In genomic region chr13:27573265-27573664, GRCh38 we compare ENCODE assay signal across 13 cellular contexts. TPM values are rescaled to one million over a fixed set of nuclear protein-coding genes. Genes with fewer than 3 reads are reported as not detected.
DNase-seq lines count a peak whose midpoint lies in the region; ATAC-seq, FAIRE-seq and TF ChIP-seq lines count a peak whose summit lies in the region.
"Had no signal": no experiment of that assay in that cellular context is flagged by ENCODE, and none has a peak within 500 bp of the region (broad histone marks: within the 10 kb centered on the region; RNA-seq: fewer than 3 reads in every experiment).

No MANE protein-coding gene starts in this region.

- peaks cover 7 to 11% of the 10 kb centered on the region in 2 donors for H3K4me1 Mint-ChIP-seq in stimulated activated naive B cell treated with anti-CD40 and anti-IgM and Interleukin-4, amounts not matched to agents 10 μg/mL and 1 μg/mL and 100 μg/mL, for 72 hours

- H3K27ac Mint-ChIP-seq in stimulated activated naive B cell treated with anti-CD40 and anti-IgM and Interleukin-4, amounts not matched to agents 10 μg/mL and 1 μg/mL and 100 μg/mL, for 72 hours: no peak overlapping the region

- H4K20me1 ChIP-seq in PC-9 (ENCODE audit: insufficient read depth) (no peaks in the 10 kb centered on the region), endothelial cell of umbilical vein (replicated peaks; ENCODE audit: control insufficient read depth, extremely low read depth, insufficient read depth, low read length) (no peaks in the 10 kb centered on the region), osteoblast (ENCODE audit: insufficient read depth, low read length) (no peaks in the 10 kb centered on the region), Karpas-422 (ENCODE audit: insufficient read depth, low read depth, low read length) (no peaks in the 10 kb centered on the region)

- DNase-seq in ELR (ENCODE audit: low read depth): peak; percentile 88
- peak; percentile 21 to 76 for DNase-seq in PC-9
- peak; percentile 73 for DNase-seq in endothelial cell of umbilical vein (ENCODE audit: low read depth, low spot score)
- DNase-seq in osteoblast (ENCODE audit: insufficient read length, low spot score, missing footprints): peak; percentile 71
- no peak for DNase-seq in uterus
- no peak for DNase-seq in Karpas-422
- no peak for DNase-seq in stimulated activated naive B cell treated with anti-CD40 and anti-IgM and Interleukin-4, amounts not matched to agents 10 μg/mL and 1 μg/mL and 100 μg/mL, for 72 hours
- DNase-seq in NCI-H146 (lab: John Stamatoyannopoulos, UW): no peak
- DNase-seq: activated effector memory CD4-positive, alpha-beta T cell treated with anti-CD3 and anti-CD28 coated beads, Interleukin-2, amount 50 U/mL, for 16 hours; naive thymus-derived CD8-positive, alpha-beta T cell; RPMI8226; stimulated activated naive CD4-positive, alpha-beta T cell treated with Interleukin-2 at 50 U/mL for 16 hours had no signal

- no peak overlapping the region for H3K4me3 ChIP-seq in PC-9
- no peak overlapping the region for H3K4me3 ChIP-seq in endothelial cell of umbilical vein (replicated peaks in 1 of 3; ENCODE audit: insufficient read depth in 1 of 3, low read depth in 1 of 3, low read length in 3 of 3)
- H3K4me3 ChIP-seq in osteoblast (ENCODE audit: insufficient read depth, low read length): no peak overlapping the region
- no peak overlapping the region for H3K4me3 ChIP-seq in uterus
- H3K4me3 ChIP-seq in Karpas-422 (ENCODE audit: low read length): no peak overlapping the region

- H3K4me1 ChIP-seq in PC-9 (replicated peaks; ENCODE audit: insufficient read depth): peaks cover 14% of the 10 kb centered on the region
- peaks cover 28% of the 10 kb centered on the region for H3K4me1 ChIP-seq in endothelial cell of umbilical vein (ENCODE audit: control insufficient read depth, extremely low read depth, insufficient read depth, low read length)
- peaks cover 9% of the 10 kb centered on the region for H3K4me1 ChIP-seq in osteoblast (ENCODE audit: insufficient read depth, low read length)
- no peaks in the 10 kb centered on the region for H3K4me1 ChIP-seq in uterus
- H3K4me1 ChIP-seq in Karpas-422 (ENCODE audit: low read length): peaks cover 5% of the 10 kb centered on the region; the same call in 1 of the 2 replicates

- H3K27me3 ChIP-seq in PC-9 (ENCODE audit: insufficient read depth, low read depth) (no peaks in the 10 kb centered on the region), endothelial cell of umbilical vein (ENCODE audit: control insufficient read depth in 2 of 2, insufficient read depth in 2 of 2, low read length in 2 of 2) (no peaks in the 10 kb centered on the region), osteoblast (ENCODE audit: insufficient read depth, low read length) (no peaks in the 10 kb centered on the region), uterus (no peaks in the 10 kb centered on the region), Karpas-422 (ENCODE audit: low read length) (no peaks in the 10 kb centered on the region)

- H3K27ac ChIP-seq in PC-9 (peak overlapping the region; percentile 50), endothelial cell of umbilical vein (ENCODE audit: insufficient read depth, low read depth, low read length) (peak overlapping the region; percentile 50), osteoblast (ENCODE audit: low read depth, low read length) (no peak overlapping the region), uterus (no peak overlapping the region), Karpas-422 (ENCODE audit: low read length) (no peak overlapping the region)

- H3K79me2 ChIP-seq in PC-9 (ENCODE audit: low read depth) (no peaks in the 10 kb centered on the region), endothelial cell of umbilical vein (ENCODE audit: control insufficient read depth, insufficient read depth, low read length) (peaks cover 7% of the 10 kb centered on the region), osteoblast (ENCODE audit: insufficient read depth, low read length) (no peaks in the 10 kb centered on the region), Karpas-422 (ENCODE audit: low read length) (no peaks in the 10 kb centered on the region)

- H3K27me3 Mint-ChIP-seq in stimulated activated naive B cell treated with anti-CD40 and anti-IgM and Interleukin-4, amounts not matched to agents 10 μg/mL and 1 μg/mL and 100 μg/mL, for 72 hours: no peaks in the 10 kb centered on the region
- H3K27me3 Mint-ChIP-seq: naive thymus-derived CD8-positive, alpha-beta T cell had no signal

- no peak overlapping the region for H3K4me3 Mint-ChIP-seq in stimulated activated naive B cell treated with anti-CD40 and anti-IgM and Interleukin-4, amounts not matched to agents 10 μg/mL and 1 μg/mL and 100 μg/mL, for 72 hours
- H3K4me3 Mint-ChIP-seq: naive thymus-derived CD8-positive, alpha-beta T cell had no signal

- H3K36me3 Mint-ChIP-seq in stimulated activated naive B cell treated with anti-CD40 and anti-IgM and Interleukin-4, amounts not matched to agents 10 μg/mL and 1 μg/mL and 100 μg/mL, for 72 hours: peaks cover 11 to 28% of the 10 kb centered on the region in 2 donors

- H3F3A ChIP-seq in PC-9 (ENCODE audit: insufficient read depth, low read depth): peaks cover 13% of the 10 kb centered on the region; the same call in 1 of the 2 replicates

- dilution Hi-C loops in endothelial cell of umbilical vein (cut with MboI; ENCODE audit: extremely low pct_ligation_motif_present, low sequenced_read_pairs): no loop called here

- no peak for TF ChIP-seq POLR2A in endothelial cell of umbilical vein (IDR thresholded peaks at IDR 0.05; ENCODE audit: low read depth, low read length)
- TF ChIP-seq POLR2A in uterus (IDR thresholded peaks at IDR 0.05): no peak

- 0 out of 2 replicates have a peak, but pooled peaks cover 12% of the 10 kb centered on the region for H3K36me3 ChIP-seq in PC-9 (ENCODE audit: low read depth)
- peaks cover 0 to 3% of the 10 kb centered on the region in 2 experiments for H3K36me3 ChIP-seq in endothelial cell of umbilical vein (ENCODE audit: control insufficient read depth in 2 of 2, extremely low read depth in 1 of 2, insufficient read depth in 2 of 2, low read length in 2 of 2)
- H3K36me3 ChIP-seq in osteoblast (ENCODE audit: insufficient read depth, low read length): no peaks in the 10 kb centered on the region
- no peaks in the 10 kb centered on the region for H3K36me3 ChIP-seq in uterus
- H3K36me3 ChIP-seq in Karpas-422 (ENCODE audit: insufficient read depth, low read length): no peaks in the 10 kb centered on the region

- H3K9me3 ChIP-seq in PC-9 (ENCODE audit: insufficient read depth, low read depth) (no peaks in the 10 kb centered on the region), endothelial cell of umbilical vein (replicated peaks; ENCODE audit: control insufficient read depth, insufficient read depth, low read length) (no peaks in the 10 kb centered on the region), osteoblast (ENCODE audit: low read depth, low read length) (no peaks in the 10 kb centered on the region), uterus (no peaks in the 10 kb centered on the region), Karpas-422 (ENCODE audit: low read length) (no peaks in the 10 kb centered on the region)

- ATAC-seq in stimulated activated naive B cell treated with anti-CD40 and anti-IgM and Interleukin-4, amounts not matched to agents 10 μg/mL and 1 μg/mL and 100 μg/mL, for 72 hours (replicated peaks): no peak
- ATAC-seq: naive thymus-derived CD8-positive, alpha-beta T cell had no signal

- H3K9me1 ChIP-seq in endothelial cell of umbilical vein (replicated peaks; ENCODE audit: control insufficient read depth, extremely low read depth, insufficient read depth, low read length): no peaks in the 10 kb centered on the region

- CTCF ChIA-PET in PC-9 (lab: Charles Lee) (no interaction called here), endothelial cell of umbilical vein (lab: Charles Lee) (interaction anchor here (0.8 to 3.5 kb wide), 12 partner anchors 9 to 253 kb away, joined by 3 to 17 read pairs (median 6); partner anchors contain the start of gene LNX2)

- FAIRE-seq in endothelial cell of umbilical vein (lab: Jason Lieb, UNC): peak; percentile 90
- FAIRE-seq: GM18507 had no signal

- H3K4me2 ChIP-seq in PC-9 (peak overlapping the region; percentile 22; the same call in 1 of the 2 replicates), endothelial cell of umbilical vein (ENCODE audit: insufficient read depth, low read length) (peak overlapping the region; percentile 8), osteoblast (ENCODE audit: insufficient read depth, low read length) (no peak overlapping the region), Karpas-422 (ENCODE audit: low read depth, low read length, poor library complexity, severe bottlenecking) (no peak overlapping the region)

- POLR2A ChIA-PET in PC-9 (lab: Charles Lee; ENCODE audit: unreplicated experiment): interaction anchor here (0.5 kb wide), 1 partner anchor 33 kb away, joined by 6 read pairs; no protein-coding TSS in a partner anchor
- POLR2A ChIA-PET in endothelial cell of umbilical vein (lab: Charles Lee): no interaction called here

- H3K9me2 ChIP-seq in PC-9 (ENCODE audit: insufficient read depth): no peaks in the 10 kb centered on the region
- H3K9me2 ChIP-seq in Karpas-422 (replicated peaks; ENCODE audit: insufficient read depth, low read length): no peaks in the 10 kb centered on the region

- H3K9me3 Mint-ChIP-seq in stimulated activated naive B cell treated with anti-CD40 and anti-IgM and Interleukin-4, amounts not matched to agents 10 μg/mL and 1 μg/mL and 100 μg/mL, for 72 hours: peaks cover 0 to 3% of the 10 kb centered on the region in 2 donors
- H3K9me3 Mint-ChIP-seq: naive thymus-derived CD8-positive, alpha-beta T cell had no signal

- intact Hi-C loops in PC-9 (cut with micrococcal nuclease; ENCODE audit: unreplicated experiment) (no loop called here), endothelial cell of umbilical vein (cut with micrococcal nuclease) (loop anchor here (2.0 kb wide), 1 partner anchor 48 kb away; the partner anchor contains the start of genes LNX2 and POLR1D), uterus (cut with DNase I; ENCODE audit: low total_unique reads) (no loop called here)

- H3K9ac ChIP-seq in endothelial cell of umbilical vein (replicated peaks; ENCODE audit: extremely low read depth, insufficient read depth, low read length) (peak overlapping the region; percentile 7), Karpas-422 (ENCODE audit: low read length) (no peak overlapping the region)

- TF ChIP-seq CTCF in PC-9 (conservative IDR thresholded peaks at IDR 0.05): no peak
- TF ChIP-seq CTCF in endothelial cell of umbilical vein (IDR thresholded peaks at IDR 0.05; ENCODE audit: extremely low read depth in 1 of 2, insufficient read depth in 1 of 2, low read depth in 1 of 2, low read length in 2 of 2): no peak
- no peak for TF ChIP-seq CTCF in osteoblast (IDR thresholded peaks at IDR 0.05; ENCODE audit: extremely low read depth, low read depth, low read length)
- TF ChIP-seq CTCF in uterus (IDR thresholded peaks at IDR 0.05): no peak

- BruUV-seq in PC-9 (replicated peaks; lab: Mats Ljungman, UMichigan) (no TSS peak), endothelial cell of umbilical vein (replicated peaks; lab: Mats Ljungman, UMichigan) (no TSS peak)

- H2AFZ ChIP-seq in PC-9 (no peak overlapping the region), endothelial cell of umbilical vein (ENCODE audit: low read depth, low read length) (peak overlapping the region; percentile 22), osteoblast (ENCODE audit: low read length) (no peak overlapping the region), Karpas-422 (ENCODE audit: low read length) (no peak overlapping the region)

RNA-seq across cellular contexts. Expression of gene LNX2, which starts 47.1 kb away (rescaled TPM):
- total RNA-seq in PC-9 (2021): 7.0 and 7.1 TPM in 2 replicates
- 9.1 and 9.9 TPM in 2 replicates for total RNA-seq in endothelial cell of umbilical vein
- polyA plus RNA-seq in endothelial cell of umbilical vein: 5.9 and 7.0 TPM in 2 replicates
- polyA plus RNA-seq in endothelial cell of umbilical vein (2011; cell fraction: cytosol; rRNA removed): 6.4 and 6.8 TPM in 2 replicates
- polyA plus RNA-seq in endothelial cell of umbilical vein (2011; cell fraction: nucleus; rRNA removed): 7.8 and 9.0 TPM in 2 replicates
- 7.7 and 9.7 TPM in 2 replicates for polyA plus RNA-seq in endothelial cell of umbilical vein (2012)
- polyA minus RNA-seq in endothelial cell of umbilical vein: 19.0 and 19.5 TPM in 2 replicates
- 7.3 TPM for polyA minus RNA-seq in endothelial cell of umbilical vein (2011; cell fraction: cytosol; rRNA and poly(A)+ RNA removed)
- polyA minus RNA-seq in endothelial cell of umbilical vein (2011; cell fraction: nucleus; rRNA and poly(A)+ RNA removed): 15.2 and 18.2 TPM in 2 replicates
- total RNA-seq in osteoblast: 14.4 and 15.2 TPM in 2 replicates
- 10 to 100 TPM in 1 of 4 donors, 1 to 10 TPM in 3; 1.5 to 13.2 (median 8.2) TPM for total RNA-seq in uterus
- 4.2 and 5.4 TPM in 2 replicates for total RNA-seq in Karpas-422 (2014; rRNA removed; shearing (Covaris generic); ENCODE audit: low replicate concordance)

RNA-seq across cellular contexts. Expression of gene POLR1D, which starts 48.4 kb away (rescaled TPM):
- 104 and 119 TPM in 2 replicates for total RNA-seq in PC-9 (2021)
- total RNA-seq in endothelial cell of umbilical vein: 104 and 111 TPM in 2 replicates
- polyA plus RNA-seq in endothelial cell of umbilical vein: 78.1 and 90.7 TPM in 2 replicates
- polyA plus RNA-seq in endothelial cell of umbilical vein (2011; cell fraction: cytosol; rRNA removed): 121 and 122 TPM in 2 replicates
- polyA plus RNA-seq in endothelial cell of umbilical vein (2011; cell fraction: nucleus; rRNA removed): 79.7 and 90.2 TPM in 2 replicates
- 139 and 175 TPM in 2 replicates for polyA plus RNA-seq in endothelial cell of umbilical vein (2012)
- 33.9 and 38.6 TPM in 2 replicates for polyA minus RNA-seq in endothelial cell of umbilical vein
- polyA minus RNA-seq in endothelial cell of umbilical vein (2011; cell fraction: cytosol; rRNA and poly(A)+ RNA removed): 30.8 TPM
- 26.5 and 28.6 TPM in 2 replicates for polyA minus RNA-seq in endothelial cell of umbilical vein (2011; cell fraction: nucleus; rRNA and poly(A)+ RNA removed)
- 84.6 and 93.7 TPM in 2 replicates for total RNA-seq in osteoblast
- 10 to 100 TPM; 25.9 to 94.9 (median 64.0) TPM for total RNA-seq in uterus
- total RNA-seq in Karpas-422 (2014; rRNA removed; shearing (Covaris generic); ENCODE audit: low replicate concordance): 156 and 161 TPM in 2 replicates

Comparison
In these comparisons a context has a peak if more than half of its experiments do, and no peak if none do; other contexts are left out.
1. DNase-seq: peak in ELR (single experiment), PC-9 (2 of 2), endothelial cell of umbilical vein (single experiment) and osteoblast (single experiment); none in uterus (0 of 2), Karpas-422 (single experiment), stimulated activated naive B cell treated with anti-CD40 and anti-IgM and Interleukin-4, amounts not matched to agents 10 μg/mL and 1 μg/mL and 100 μg/mL, for 72 hours (single experiment) and NCI-H146 (single experiment).
2. H3K27ac ChIP-seq: peak in PC-9 (single experiment) and endothelial cell of umbilical vein (single experiment); none in osteoblast (single experiment), uterus (0 of 2) and Karpas-422 (single experiment).
3. H3K4me2 ChIP-seq: peak in PC-9 (single experiment) and endothelial cell of umbilical vein (single experiment); none in osteoblast (single experiment) and Karpas-422 (single experiment).